Comparison of ENCODE assay signal across 8 cellular contexts in the genomic region with DNA sequence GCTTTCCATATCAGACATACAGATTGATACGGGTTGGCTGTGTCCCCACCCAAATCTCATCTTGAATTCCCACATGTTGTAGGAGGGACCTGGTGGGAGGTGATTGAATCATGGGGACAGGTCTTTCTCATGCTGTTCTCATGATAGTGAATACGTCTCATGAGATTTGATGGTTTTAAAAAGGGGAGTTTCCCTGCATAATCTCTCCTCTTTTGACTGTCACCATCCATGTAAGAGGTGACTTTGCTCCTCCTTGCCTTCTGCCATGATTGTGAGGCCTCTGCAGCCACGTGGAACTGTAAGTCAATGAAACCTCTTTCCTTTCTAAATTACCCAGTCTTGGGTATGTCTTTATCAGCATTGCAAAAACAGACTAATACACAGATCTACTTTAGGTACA. TPM values are rescaled to one million over a fixed set of nuclear protein-coding genes. Genes with fewer than 3 reads are reported as not detected.
A peak's percentile ranks its signal among the peaks of the same experiment; 100 is the strongest.
DNase-seq lines count a peak whose midpoint lies in the region; ATAC-seq and TF ChIP-seq lines count a peak whose summit lies in the region.
"Not testable (repeated sequence)": the region's sequence is repeated elsewhere in the genome, so short reads cannot be mapped to it uniquely, and the experiment has no call there.

No MANE protein-coding gene starts in this region.

- intact Hi-C loops in natural killer cell (cut with micrococcal nuclease), result not testable (repeated sequence)

- peaks cover 66 to 83% (median 79%) of the 10 kb centered on the region in 3 donors for H3K4me1 Mint-ChIP-seq in CD8-positive, alpha-beta memory T cell
- H3K4me1 Mint-ChIP-seq in T-helper 17 cell (peaks cover 55% of the 10 kb centered on the region), immature natural killer cell (peaks cover 67 to 84% of the 10 kb centered on the region in 2 donors), natural killer cell (peaks cover 59 to 64% of the 10 kb centered on the region in 2 donors)
- H3K4me1 Mint-ChIP-seq in activated T-cell treated with anti-CD3 and anti-CD28 coated beads, Interleukin-2, amount 50 U/mL, for 24 hours (ENCODE audit: low read depth), result peaks cover 68% of the 10 kb centered on the region
- H3K4me1 Mint-ChIP-seq in activated naive CD4-positive, alpha-beta T cell treated with anti-CD3 and anti-CD28 coated beads, Interleukin-2, amount 50 U/mL, for 24 hours, result peaks cover 78% of the 10 kb centered on the region
- peaks cover 54% of the 10 kb centered on the region for H3K4me1 Mint-ChIP-seq in central memory CD8-positive, alpha-beta T cell

- peak overlapping the region in 2 of 7 donors; percentile 6 to 14 for H3K4me3 Mint-ChIP-seq in CD8-positive, alpha-beta memory T cell
- H3K4me3 Mint-ChIP-seq in T-helper 17 cell, result peak overlapping the region; percentile 53
- H3K4me3 Mint-ChIP-seq in activated T-cell treated with anti-CD3 and anti-CD28 coated beads, Interleukin-2, amount 50 U/mL, for 24 hours; central memory CD8-positive, alpha-beta T cell: not testable (repeated sequence)
- H3K4me3 Mint-ChIP-seq in activated naive CD4-positive, alpha-beta T cell treated with anti-CD3 and anti-CD28 coated beads, Interleukin-2, amount 50 U/mL, for 24 hours, result peak overlapping the region; percentile 45
- peak overlapping the region in 1 of 5 donors; percentile 59 for H3K4me3 Mint-ChIP-seq in immature natural killer cell
- H3K4me3 Mint-ChIP-seq in natural killer cell, result peak overlapping the region; percentile 32

- H3K27me3 ChIP-seq in CD8-positive, alpha-beta memory T cell (ENCODE audit: insufficient read depth, low read length, poor library complexity, severe bottlenecking); subcutaneous abdominal adipose tissue (ENCODE audit: control insufficient read depth in 5 of 5, insufficient read depth in 4 of 5, low read length in 5 of 5): not testable (repeated sequence)

- H3K9me3 Mint-ChIP-seq in CD8-positive, alpha-beta memory T cell; activated T-cell treated with anti-CD3 and anti-CD28 coated beads, Interleukin-2, amount 50 U/mL, for 24 hours; activated naive CD4-positive, alpha-beta T cell treated with anti-CD3 and anti-CD28 coated beads, Interleukin-2, amount 50 U/mL, for 24 hours; central memory CD8-positive, alpha-beta T cell; immature natural killer cell; natural killer cell: not testable (repeated sequence)

- H3K4me1 ChIP-seq in CD8-positive, alpha-beta memory T cell (ENCODE audit: insufficient read depth, low read length), result peaks cover 27% of the 10 kb centered on the region
- H3K4me1 ChIP-seq in subcutaneous abdominal adipose tissue (ENCODE audit: control insufficient read depth in 5 of 5, insufficient read depth in 5 of 5, low read length in 5 of 5), result peaks cover 3 to 29% (median 9%) of the 10 kb centered on the region in 5 donors

- not testable (repeated sequence) for DNase-seq in CD8-positive, alpha-beta memory T cell; T-helper 17 cell; activated T-cell treated with anti-CD3 and anti-CD28 coated beads, Interleukin-2, amount 50 U/mL, for 24 hours; central memory CD8-positive, alpha-beta T cell (ENCODE audit: low spot score in 2 of 2); immature natural killer cell; natural killer cell

- not testable (repeated sequence) for ATAC-seq in T-helper 17 cell; central memory CD8-positive, alpha-beta T cell (replicated peaks; ENCODE audit: extremely low read depth, poor library complexity, severe bottlenecking); natural killer cell

- H3K27me3 Mint-ChIP-seq in CD8-positive, alpha-beta memory T cell; T-helper 17 cell; activated T-cell treated with anti-CD3 and anti-CD28 coated beads, Interleukin-2, amount 50 U/mL, for 24 hours; activated naive CD4-positive, alpha-beta T cell treated with anti-CD3 and anti-CD28 coated beads, Interleukin-2, amount 50 U/mL, for 24 hours; central memory CD8-positive, alpha-beta T cell; immature natural killer cell (ENCODE audit: low read depth in 3 of 3); natural killer cell (ENCODE audit: low read depth in 2 of 2): not testable (repeated sequence)

- not testable (repeated sequence) for H3K27ac ChIP-seq in CD8-positive, alpha-beta memory T cell (ENCODE audit: low read depth, low read length)
- H3K27ac ChIP-seq in subcutaneous abdominal adipose tissue (ENCODE audit: low read depth, low read length), result peak overlapping the region; percentile 23

- not testable (repeated sequence) for TF ChIP-seq CTCF in natural killer cell (IDR thresholded peaks at IDR 0.05)

- H3K27ac Mint-ChIP-seq in CD8-positive, alpha-beta memory T cell, result peak overlapping the region in 6 of 8 donors; percentile 14 to 72 (median 54)
- H3K27ac Mint-ChIP-seq in T-helper 17 cell, result not testable (repeated sequence)
- peak overlapping the region; percentile 39 for H3K27ac Mint-ChIP-seq in activated T-cell treated with anti-CD3 and anti-CD28 coated beads, Interleukin-2, amount 50 U/mL, for 24 hours
- H3K27ac Mint-ChIP-seq in activated naive CD4-positive, alpha-beta T cell treated with anti-CD3 and anti-CD28 coated beads, Interleukin-2, amount 50 U/mL, for 24 hours, result peak overlapping the region; percentile 31
- H3K27ac Mint-ChIP-seq in central memory CD8-positive, alpha-beta T cell (ENCODE audit: low read depth), result peak overlapping the region; percentile 37
- H3K27ac Mint-ChIP-seq in immature natural killer cell (peak overlapping the region; percentile 13 to 72 (median 56)), natural killer cell (peak overlapping the region; percentile 68 to 82)

- not testable (repeated sequence) for H3K9ac ChIP-seq in subcutaneous abdominal adipose tissue (ENCODE audit: low read length in 5 of 5)

- not testable (repeated sequence) for H3K9me3 ChIP-seq in CD8-positive, alpha-beta memory T cell (ENCODE audit: low read length); T-helper 17 cell (ENCODE audit: control insufficient read depth, low read length, poor library complexity, severe bottlenecking); subcutaneous abdominal adipose tissue (ENCODE audit: control insufficient read depth in 5 of 5, low read length in 5 of 5)

- H3K36me3 ChIP-seq in CD8-positive, alpha-beta memory T cell (ENCODE audit: insufficient read depth, low read length); subcutaneous abdominal adipose tissue (ENCODE audit: control insufficient read depth in 5 of 5, insufficient read depth in 5 of 5, low read length in 5 of 5): not testable (repeated sequence)

- POLR2A ChIA-PET in CD8-positive, alpha-beta memory T cell (lab: Charles Lee), result not testable (repeated sequence)

- not testable (repeated sequence) for H3K4me3 ChIP-seq in CD8-positive, alpha-beta memory T cell (ENCODE audit: low read length); subcutaneous abdominal adipose tissue (ENCODE audit: low read depth in 1 of 5, low read length in 5 of 5)

- CTCF ChIA-PET in CD8-positive, alpha-beta memory T cell (lab: Charles Lee), result not testable (repeated sequence)

- peaks cover 11 to 60% (median 26%) of the 10 kb centered on the region in 3 donors for H3K36me3 Mint-ChIP-seq in CD8-positive, alpha-beta memory T cell
- peaks cover 14% of the 10 kb centered on the region for H3K36me3 Mint-ChIP-seq in T-helper 17 cell (ENCODE audit: low read depth)
- H3K36me3 Mint-ChIP-seq in activated T-cell treated with anti-CD3 and anti-CD28 coated beads, Interleukin-2, amount 50 U/mL, for 24 hours (ENCODE audit: low read depth), result peaks cover 58% of the 10 kb centered on the region
- peaks cover 26% of the 10 kb centered on the region for H3K36me3 Mint-ChIP-seq in activated naive CD4-positive, alpha-beta T cell treated with anti-CD3 and anti-CD28 coated beads, Interleukin-2, amount 50 U/mL, for 24 hours
- H3K36me3 Mint-ChIP-seq in central memory CD8-positive, alpha-beta T cell (ENCODE audit: insufficient read depth), result peaks cover 22% of the 10 kb centered on the region
- peaks cover 10 to 24% (median 15%) of the 10 kb centered on the region in 3 donors for H3K36me3 Mint-ChIP-seq in immature natural killer cell
- not testable (repeated sequence) for H3K36me3 Mint-ChIP-seq in natural killer cell

RNA-seq across cellular contexts. Expression of a gene that starts 9.3 kb away (rescaled TPM):
- 10 to 100 TPM; 16.0 to 16.4 TPM for total RNA-seq in CD8-positive, alpha-beta memory T cell
- polyA plus RNA-seq in CD8-positive, alpha-beta memory T cell, result 13.6 TPM
- 10 to 100 TPM; 16.1 to 16.7 TPM for total RNA-seq in T-helper 17 cell
- polyA plus RNA-seq in immature natural killer cell, result 10 to 100 TPM in 1 of 3 donors, 1 to 10 TPM in 2; 3.7 to 21.6 (median 5.9) TPM
- total RNA-seq in natural killer cell, result 10 to 100 TPM; 24.7 to 30.3 (median 28.6) TPM
